36 cellular contexts compared by ENCODE assay signal in genomic region chr7:122073635-122074034, GRCh38.
"Had no signal": no experiment of that assay in that cellular context is flagged by ENCODE, and none has a peak within 500 bp of the region (broad histone marks: within the 10 kb centered on the region; RNA-seq: fewer than 3 reads in every experiment).

No MANE protein-coding gene starts in this region.

- DNase-seq: Karpas-422, Kasumi-1, MG63, MM.1S, MV-4-11, NCI-H1048, NCI-H1092, NCI-H1092 treated with DMSO at 0.1 percent for 48 hours, NCI-H1105, NCI-H1105 treated with DMSO at 0.1 percent for 48 hours, NCI-H1417, NCI-H1417 treated with DMSO at 0.1 percent for 48 hours, NCI-H1436, NCI-H1436 treated with DMSO at 0.1 percent for 48 hours, NCI-H146, NCI-H1694, NCI-H1694 treated with DMSO at 0.1 percent for 48 hours, NCI-H187, NCI-H187 treated with DMSO at 0.1 percent for 48 hours, NCI-H1930, NCI-H2029, NCI-H2029 treated with DMSO at 0.1 percent for 48 hours, NCI-H2081, NCI-H2081 treated with DMSO at 0.1 percent for 48 hours, NCI-H2107, NCI-H2171, NCI-H2171 treated with DMSO at 0.1 percent for 48 hours, NCI-H2227 treated with DMSO at 0.1 percent for 48 hours, NCI-H226, NCI-H345, NCI-H446, NCI-H446 treated with DMSO at 0.1 percent for 48 hours, NCI-H510A, NCI-H510A treated with DMSO at 0.1 percent for 48 hours, NCI-H524, NCI-H524 treated with DMSO at 0.1 percent for 48 hours had no signal

- H3K9me3 ChIP-seq: MG63 had no signal

- H3K27me3 ChIP-seq: MG63 had no signal

- H3K36me3 ChIP-seq: MG63 had no signal

- H3K4me3 ChIP-seq: MG63 had no signal
